ENCODE assay signal across 9 cellular contexts in genomic region chr7:5689716-5690115, GRCh38.
DNase-seq lines count a peak whose midpoint lies in the region; ATAC-seq and TF ChIP-seq lines count a peak whose summit lies in the region.
"Had no signal": no experiment of that assay in that cellular context is flagged by ENCODE, and none has a peak within 500 bp of the region (broad histone marks: within the 10 kb centered on the region; RNA-seq: fewer than 3 reads in every experiment).

No MANE protein-coding gene starts in this region.

- H3K9ac ChIP-seq in muscle layer of colon (ENCODE audit: low read length): no peak overlapping the region

- no peak for TF ChIP-seq POLR2A in upper lobe of left lung (IDR thresholded peaks at IDR 0.05)

- no peak for ATAC-seq in heart right ventricle
- ATAC-seq in left cardiac atrium: no peak
- ATAC-seq in upper lobe of left lung (ENCODE audit: low FRiP score in 2 of 2): no peak
- no peak for ATAC-seq in HG02798 (IDR thresholded peaks at IDR 0.05; ENCODE audit: poor library complexity, unreplicated experiment)
- ATAC-seq in HG03432 (IDR thresholded peaks at IDR 0.05; ENCODE audit: unreplicated experiment): no peak
- ATAC-seq in GM19467 (IDR thresholded peaks at IDR 0.05; ENCODE audit: unreplicated experiment): no peak

- H3K4me3 ChIP-seq in heart right ventricle (no peak overlapping the region), muscle layer of colon (ENCODE audit: low read depth in 1 of 2, low read length in 2 of 2) (no peak overlapping the region), upper lobe of left lung (no peak overlapping the region)

- WGBS in heart right ventricle, 2 donors: 97 to 98% methylated on average over 10 of the region's 10 CpGs
- 85 to 93% methylated on average over 10 of the region's 10 CpGs for WGBS in upper lobe of left lung, 2 donors

- TF ChIP-seq CTCF in heart right ventricle (IDR thresholded peaks at IDR 0.05) (no peak), upper lobe of left lung (IDR thresholded peaks at IDR 0.05) (no peak)

- H3K36me3 ChIP-seq in heart right ventricle: peaks cover 0 to 20% (median 6%) of the 10 kb centered on the region in 9 donors
- H3K36me3 ChIP-seq in muscle layer of colon (ENCODE audit: insufficient read depth, low read length): peaks cover 14% of the 10 kb centered on the region
- H3K36me3 ChIP-seq in upper lobe of left lung: peaks cover 0 to 10% (median 5%) of the 10 kb centered on the region in 4 donors

- no peaks in the 10 kb centered on the region for H3K27me3 ChIP-seq in heart right ventricle
- no peaks in the 10 kb centered on the region for H3K27me3 ChIP-seq in muscle layer of colon (ENCODE audit: control insufficient read depth in 1 of 2, insufficient read depth in 2 of 2, low read length in 2 of 2)
- no peaks in the 10 kb centered on the region for H3K27me3 ChIP-seq in upper lobe of left lung

- H3K4me1 ChIP-seq in heart right ventricle (peaks cover 27 to 87% (median 70%) of the 10 kb centered on the region in 9 donors), muscle layer of colon (ENCODE audit: insufficient read depth, low read length) (peaks cover 95% of the 10 kb centered on the region), upper lobe of left lung (peaks cover 61 to 64% (median 63%) of the 10 kb centered on the region in 4 donors)

- no peak for DNase-seq in heart right ventricle
- DNase-seq in left cardiac atrium: no peak
- peak; percentile 64 for DNase-seq in amniotic epithelial cell (ENCODE audit: low read depth)
- no peak for DNase-seq in upper lobe of left lung
- DNase-seq: NCI-H69 had no signal

- intact Hi-C loops in heart right ventricle (cut with DNase I): no loop called here
- intact Hi-C loops in left cardiac atrium (cut with DNase I): no loop called here

- H3K27ac ChIP-seq in heart right ventricle: peak overlapping the region in 9 of 10 donors; percentile 0 to 94 (median 88)
- H3K27ac ChIP-seq in muscle layer of colon (ENCODE audit: low read depth, low read length): peak overlapping the region; percentile 97
- H3K27ac ChIP-seq in upper lobe of left lung: peak overlapping the region; percentile 57 to 85 (median 71)

- H3K9me3 ChIP-seq in heart right ventricle (no peaks in the 10 kb centered on the region), muscle layer of colon (ENCODE audit: low read length) (no peaks in the 10 kb centered on the region), upper lobe of left lung (no peaks in the 10 kb centered on the region)

- no peak for TF ChIP-seq EP300 in upper lobe of left lung (IDR thresholded peaks at IDR 0.05)
